20 cellular contexts compared by ENCODE assay signal in genomic region chrX:115378471-115378870, GRCh38.
A peak's percentile ranks its signal among the peaks of the same experiment; 100 is the strongest.
DNase-seq lines count a peak whose midpoint lies in the region; ATAC-seq and TF ChIP-seq lines count a peak whose summit lies in the region.
"Had no signal": no experiment of that assay in that cellular context is flagged by ENCODE, and none has a peak within 500 bp of the region (broad histone marks: within the 10 kb centered on the region; RNA-seq: fewer than 3 reads in every experiment).

No MANE protein-coding gene starts in this region.

- H3K36me3 ChIP-seq in adipocyte (ENCODE audit: control insufficient read depth, insufficient read depth, low read length, severe bottlenecking): no peaks in the 10 kb centered on the region
- H3K36me3 ChIP-seq: tibial nerve had no signal

- DNase-seq in HS-5 (ENCODE audit: low read depth) (peak; percentile 3), adipocyte (ENCODE audit: low read depth) (peak; percentile 55), fibroblast of mammary gland (ENCODE audit: low read depth) (peak; percentile 48), renal cortical epithelial cell (ENCODE audit: low read depth) (peak; percentile 47), iPS-NIHi11 (ENCODE audit: low spot score) (no peak)
- no peak for DNase-seq in activated naive CD4-positive, alpha-beta T cell treated with anti-CD3 and anti-CD28 coated beads, Interleukin-2, amount 50 U/mL, for 72 hours (ENCODE audit: low spot score in 2 of 2)
- DNase-seq: activated CD8-positive, alpha-beta memory T cell treated with anti-CD3 and anti-CD28 coated beads, Interleukin-2, amount 10 ng/mL, durations not matched to agents 7 days and 5 days; activated effector memory CD4-positive, alpha-beta T cell treated with Interleukin-2 at 50 U/mL for 16 hours; amniotic stem cell; DMS 273 treated with DMSO at 0.1 percent for 48 hours; hypothalamus; NCI-H2029; NCI-H510A treated with DMSO at 0.1 percent for 48 hours; retina; SHP77 treated with DMSO at 0.1 percent for 48 hours; stimulated activated naive CD4-positive, alpha-beta T cell; T-helper 2 cell had no signal

- H3K4me1 ChIP-seq in adipocyte (ENCODE audit: control insufficient read depth, insufficient read depth, low read length): no peaks in the 10 kb centered on the region
- H3K4me1 ChIP-seq: tibial nerve had no signal

- H3K36me3 Mint-ChIP-seq in activated naive CD4-positive, alpha-beta T cell treated with anti-CD3 and anti-CD28 coated beads, Interleukin-2, amount 50 U/mL, for 72 hours: no peaks in the 10 kb centered on the region
- H3K36me3 Mint-ChIP-seq: activated CD8-positive, alpha-beta memory T cell treated with anti-CD3 and anti-CD28 coated beads, Interleukin-2, amount 10 ng/mL, durations not matched to agents 7 days and 5 days had no signal

- peaks cover 15% of the 10 kb centered on the region for H3K27me3 ChIP-seq in adipocyte (replicated peaks; ENCODE audit: control insufficient read depth, insufficient read depth, low read length)

- H3K4me3 ChIP-seq in adipocyte (ENCODE audit: low read length) (no peak overlapping the region), fibroblast of mammary gland (ENCODE audit: control insufficient read depth, low read depth, low read length) (no peak overlapping the region)
- H3K4me3 ChIP-seq: coronary artery, tibial nerve had no signal

- no peak for ATAC-seq in GM21529 (IDR thresholded peaks at IDR 0.05; ENCODE audit: unreplicated experiment)
- no peak for ATAC-seq in activated naive CD4-positive, alpha-beta T cell treated with anti-CD3 and anti-CD28 coated beads, Interleukin-2, amount 50 U/mL, for 72 hours
- ATAC-seq: activated CD8-positive, alpha-beta memory T cell treated with anti-CD3 and anti-CD28 coated beads, Interleukin-2, amount 10 ng/mL, durations not matched to agents 7 days and 5 days had no signal

- no peak for TF ChIP-seq CTCF in fibroblast of mammary gland (conservative IDR thresholded peaks at IDR 0.05; ENCODE audit: control insufficient read depth, insufficient read depth, low read depth, low read length)

- H3K9ac ChIP-seq in adipocyte (ENCODE audit: low read length): no peak overlapping the region

- no peaks in the 10 kb centered on the region for H3K9me3 Mint-ChIP-seq in activated naive CD4-positive, alpha-beta T cell treated with anti-CD3 and anti-CD28 coated beads, Interleukin-2, amount 50 U/mL, for 72 hours

- no peak overlapping the region for H3K27ac Mint-ChIP-seq in activated naive CD4-positive, alpha-beta T cell treated with anti-CD3 and anti-CD28 coated beads, Interleukin-2, amount 50 U/mL, for 72 hours
- H3K27ac Mint-ChIP-seq: activated CD8-positive, alpha-beta memory T cell treated with anti-CD3 and anti-CD28 coated beads, Interleukin-2, amount 10 ng/mL, durations not matched to agents 7 days and 5 days had no signal

- H3K9me3 ChIP-seq in adipocyte (ENCODE audit: control insufficient read depth, low read length): peaks cover 16% of the 10 kb centered on the region
- H3K9me3 ChIP-seq: tibial nerve had no signal

Comparison
In these comparisons a context has a peak if more than half of its experiments do, and no peak if none do; other contexts are left out.
1. DNase-seq: peak in HS-5 (single experiment), adipocyte (single experiment), fibroblast of mammary gland (single experiment) and renal cortical epithelial cell (single experiment); none in iPS-NIHi11 (single experiment) and activated naive CD4-positive, alpha-beta T cell treated with anti-CD3 and anti-CD28 coated beads, Interleukin-2, amount 50 U/mL, for 72 hours (0 of 2).